ENCODE assay signal across 13 cellular contexts in the genomic region with DNA sequence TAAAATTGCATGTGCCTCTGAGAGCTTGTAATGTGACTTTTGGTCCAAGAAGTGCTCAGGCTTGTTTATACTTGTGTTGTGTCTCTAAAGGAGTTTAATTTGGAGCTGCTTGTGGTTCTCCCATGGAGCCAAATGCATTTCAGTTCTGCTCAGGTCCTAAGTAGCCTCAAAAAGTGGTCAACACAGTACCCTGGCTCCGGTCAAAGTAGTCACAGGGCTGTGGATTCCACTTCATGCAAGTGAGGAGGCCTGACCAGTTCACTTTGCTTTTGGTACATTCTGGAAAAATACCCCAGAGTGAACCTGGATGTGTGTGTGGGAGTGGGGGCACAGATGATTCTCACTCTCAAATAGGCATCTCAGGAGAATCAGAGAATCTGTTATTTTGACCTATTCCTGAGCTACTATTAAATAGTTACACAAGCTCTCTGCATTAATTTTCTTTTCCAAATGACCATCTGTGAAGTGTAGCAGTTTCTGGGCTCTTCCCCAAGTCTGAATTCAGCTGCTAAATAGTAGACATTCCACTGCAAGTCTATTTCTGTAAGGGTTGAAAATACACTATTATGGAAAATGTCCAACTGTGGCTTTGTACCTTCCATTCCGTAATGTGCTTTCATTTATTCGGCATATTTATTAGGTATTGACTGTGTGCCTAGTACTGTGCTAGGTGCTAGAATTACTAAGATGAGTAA. TPM values are rescaled to one million over a fixed set of nuclear protein-coding genes. Genes with fewer than 3 reads are reported as not detected.
DNase-seq lines count a peak whose midpoint lies in the region; ATAC-seq, FAIRE-seq and TF ChIP-seq lines count a peak whose summit lies in the region.
"Had no signal": no experiment of that assay in that cellular context is flagged by ENCODE, and none has a peak within 500 bp of the region (broad histone marks: within the 10 kb centered on the region; RNA-seq: fewer than 3 reads in every experiment).

No MANE protein-coding gene starts in this region.

- ATAC-seq in left lung (peak; percentile 40), GM19351 (IDR thresholded peaks at IDR 0.05; ENCODE audit: unreplicated experiment) (no peak), HG03280 (IDR thresholded peaks at IDR 0.05; ENCODE audit: unreplicated experiment) (no peak)

- intact Hi-C loops in endothelial cell of umbilical vein (cut with micrococcal nuclease) (no loop called here), left lung (cut with DNase I) (no loop called here)
- intact Hi-C loops in activated CD4-positive, alpha-beta memory T cell treated with anti-CD3 and anti-CD28 coated beads for 36 hours (cut with micrococcal nuclease), result no loop called here

- dilution Hi-C loops in endothelial cell of umbilical vein (cut with MboI; ENCODE audit: extremely low pct_ligation_motif_present, low sequenced_read_pairs), result no loop called here

- H3K4me1 Mint-ChIP-seq in activated CD4-positive, alpha-beta memory T cell treated with anti-CD3 and anti-CD28 coated beads for 36 hours (ENCODE audit: low read depth), result no peaks in the 10 kb centered on the region
- H3K4me1 Mint-ChIP-seq: activated naive CD4-positive, alpha-beta T cell treated with anti-CD3 and anti-CD28 coated beads, Interleukin-2, amount 50 U/mL, for 24 hours had no signal

- no peaks in the 10 kb centered on the region for H3K27me3 Mint-ChIP-seq in activated CD4-positive, alpha-beta memory T cell treated with anti-CD3 and anti-CD28 coated beads for 36 hours
- H3K27me3 Mint-ChIP-seq: activated naive CD4-positive, alpha-beta T cell treated with anti-CD3 and anti-CD28 coated beads, Interleukin-2, amount 50 U/mL, for 24 hours; type B pancreatic cell had no signal

- H3K4me3 Mint-ChIP-seq in activated CD4-positive, alpha-beta memory T cell treated with anti-CD3 and anti-CD28 coated beads for 36 hours, result no peak overlapping the region
- H3K4me3 Mint-ChIP-seq: activated naive CD4-positive, alpha-beta T cell treated with anti-CD3 and anti-CD28 coated beads, Interleukin-2, amount 50 U/mL, for 24 hours; type B pancreatic cell had no signal

- no peak for TF ChIP-seq POLR2A in endothelial cell of umbilical vein (IDR thresholded peaks at IDR 0.05; ENCODE audit: low read depth, low read length)

- H3K36me3 Mint-ChIP-seq in activated CD4-positive, alpha-beta memory T cell treated with anti-CD3 and anti-CD28 coated beads for 36 hours, result peaks cover 12% of the 10 kb centered on the region

- no peak overlapping the region for H2AFZ ChIP-seq in endothelial cell of umbilical vein (ENCODE audit: low read depth, low read length)

- H4K20me1 ChIP-seq in endothelial cell of umbilical vein (replicated peaks; ENCODE audit: control insufficient read depth, extremely low read depth, insufficient read depth, low read length), result no peaks in the 10 kb centered on the region

- H3K27me3 ChIP-seq in endothelial cell of umbilical vein (ENCODE audit: control insufficient read depth in 2 of 2, insufficient read depth in 2 of 2, low read length in 2 of 2) (no peaks in the 10 kb centered on the region), left lung (no peaks in the 10 kb centered on the region)

- no peaks in the 10 kb centered on the region for H3K79me2 ChIP-seq in endothelial cell of umbilical vein (ENCODE audit: control insufficient read depth, insufficient read depth, low read length)

- H3K36me3 ChIP-seq in endothelial cell of umbilical vein (ENCODE audit: control insufficient read depth in 2 of 2, extremely low read depth in 1 of 2, insufficient read depth in 2 of 2, low read length in 2 of 2), result peaks cover 6 to 12% of the 10 kb centered on the region in 2 experiments
- H3K36me3 ChIP-seq in left lung, result peaks cover 0 to 88% of the 10 kb centered on the region in 2 donors

- H3K9me3 ChIP-seq in endothelial cell of umbilical vein (replicated peaks; ENCODE audit: control insufficient read depth, insufficient read depth, low read length) (no peaks in the 10 kb centered on the region), left lung (no peaks in the 10 kb centered on the region)

- no TSS peak for BruUV-seq in endothelial cell of umbilical vein (replicated peaks; lab: Mats Ljungman, UMichigan)

- FAIRE-seq in endothelial cell of umbilical vein (lab: Jason Lieb, UNC), result peak; percentile 42
- FAIRE-seq: islet of Langerhans had no signal

- H3K27ac Mint-ChIP-seq in activated CD4-positive, alpha-beta memory T cell treated with anti-CD3 and anti-CD28 coated beads for 36 hours, result no peak overlapping the region
- H3K27ac Mint-ChIP-seq: activated naive CD4-positive, alpha-beta T cell treated with anti-CD3 and anti-CD28 coated beads, Interleukin-2, amount 50 U/mL, for 24 hours; type B pancreatic cell had no signal

- H3K4me3 ChIP-seq in endothelial cell of umbilical vein (replicated peaks in 1 of 3; ENCODE audit: insufficient read depth in 1 of 3, low read depth in 1 of 3, low read length in 3 of 3) (no peak overlapping the region), left lung (no peak overlapping the region)

- no peak overlapping the region for H3K4me2 ChIP-seq in endothelial cell of umbilical vein (ENCODE audit: insufficient read depth, low read length)

- CTCF ChIA-PET in endothelial cell of umbilical vein (lab: Charles Lee), result interaction anchor here (0.8 kb wide), 1 partner anchor 41 kb away, joined by 4 read pairs; no protein-coding TSS in a partner anchor
- CTCF ChIA-PET in activated CD4-positive, alpha-beta memory T cell treated with anti-CD3 and anti-CD28 coated beads for 36 hours (lab: Charles Lee), result no interaction called here

- TF ChIP-seq CTCF in endothelial cell of umbilical vein (IDR thresholded peaks at IDR 0.05; ENCODE audit: extremely low read depth in 1 of 2, insufficient read depth in 1 of 2, low read depth in 1 of 2, low read length in 2 of 2), result no peak
- TF ChIP-seq CTCF in left lung (IDR thresholded peaks at IDR 0.05), result no peak

- no peaks in the 10 kb centered on the region for H3K9me3 Mint-ChIP-seq in activated CD4-positive, alpha-beta memory T cell treated with anti-CD3 and anti-CD28 coated beads for 36 hours
- H3K9me3 Mint-ChIP-seq: activated naive CD4-positive, alpha-beta T cell treated with anti-CD3 and anti-CD28 coated beads, Interleukin-2, amount 50 U/mL, for 24 hours; type B pancreatic cell had no signal

- H3K9ac ChIP-seq in endothelial cell of umbilical vein (replicated peaks; ENCODE audit: extremely low read depth, insufficient read depth, low read length), result no peak overlapping the region

- peak; percentile 48 for DNase-seq in GM04504 (ENCODE audit: low read depth)
- DNase-seq in endothelial cell of umbilical vein (ENCODE audit: low read depth, low spot score), result no peak
- DNase-seq in left lung, result no peak
- DNase-seq in superior temporal gyrus (ENCODE audit: extremely low spot score), result peak; percentile 74
- DNase-seq in activated CD4-positive, alpha-beta memory T cell treated with anti-CD3 and anti-CD28 coated beads for 36 hours, result no peak
- no peak for DNase-seq in glomerular visceral epithelial cell (ENCODE audit: extremely low spot score)
- DNase-seq: H7, OCI-M1 had no signal

- H3K4me1 ChIP-seq in endothelial cell of umbilical vein (ENCODE audit: control insufficient read depth, extremely low read depth, insufficient read depth, low read length) (peaks cover 4% of the 10 kb centered on the region), left lung (peaks cover 0 to 15% of the 10 kb centered on the region in 2 donors)

- POLR2A ChIA-PET in endothelial cell of umbilical vein (lab: Charles Lee), result no interaction called here
- POLR2A ChIA-PET in activated CD4-positive, alpha-beta memory T cell treated with anti-CD3 and anti-CD28 coated beads for 36 hours (lab: Charles Lee), result no interaction called here

- H3K27ac ChIP-seq in endothelial cell of umbilical vein (ENCODE audit: insufficient read depth, low read depth, low read length) (no peak overlapping the region), left lung (peak overlapping the region in 1 of 2 donors; percentile 27)

- H3K9me1 ChIP-seq in endothelial cell of umbilical vein (replicated peaks; ENCODE audit: control insufficient read depth, extremely low read depth, insufficient read depth, low read length), result no peaks in the 10 kb centered on the region

TF ChIP-seq in endothelial cell of umbilical vein, 7 proteins besides CTCF, POLR2A, EP300 and RAD21:
- TF ChIP-seq GATA2 (IDR thresholded peaks at IDR 0.05; ENCODE audit: insufficient read depth, insufficient read length, low read depth, low read length) (no peak), FOS (IDR thresholded peaks at IDR 0.05; ENCODE audit: borderline replicate concordance, insufficient read depth, low read length) (no peak)
TF ChIP-seq in endothelial cell of umbilical vein: peak in this region for 0.

RNA-seq across cellular contexts. Expression of a gene that starts 31.7 kb away (rescaled TPM):
- 31.0 TPM in 2 replicates for total RNA-seq in endothelial cell of umbilical vein
- 9.5 and 10.8 TPM in 2 replicates for polyA plus RNA-seq in endothelial cell of umbilical vein
- 12.1 and 12.7 TPM in 2 replicates for polyA plus RNA-seq in endothelial cell of umbilical vein (2011; cell fraction: cytosol; rRNA removed)
- 22.4 and 24.7 TPM in 2 replicates for polyA plus RNA-seq in endothelial cell of umbilical vein (2011; cell fraction: nucleus; rRNA removed)
- 10.8 and 16.2 TPM in 2 replicates for polyA plus RNA-seq in endothelial cell of umbilical vein (2012)
- 50.2 and 53.3 TPM in 2 replicates for polyA minus RNA-seq in endothelial cell of umbilical vein
- polyA minus RNA-seq in endothelial cell of umbilical vein (2011; cell fraction: cytosol; rRNA and poly(A)+ RNA removed), result 13.4 TPM
- 17.4 and 25.1 TPM in 2 replicates for polyA minus RNA-seq in endothelial cell of umbilical vein (2011; cell fraction: nucleus; rRNA and poly(A)+ RNA removed)
- 10 to 100 TPM; 24.3 to 29.7 TPM for total RNA-seq in left lung
- total RNA-seq in activated CD4-positive, alpha-beta memory T cell treated with anti-CD3 and anti-CD28 coated beads for 36 hours, result 10 to 100 TPM; 28.8 TPM

RNA-seq across cellular contexts. Expression of a gene that starts 43.5 kb away (rescaled TPM):
- total RNA-seq in endothelial cell of umbilical vein (16.2 and 19.8 TPM in 2 replicates), left lung (10 to 100 TPM; 16.9 to 23.6 TPM)
- 9.7 and 11.1 TPM in 2 replicates for polyA plus RNA-seq in endothelial cell of umbilical vein
- 5.4 and 7.9 TPM in 2 replicates for polyA plus RNA-seq in endothelial cell of umbilical vein (2011; cell fraction: cytosol; rRNA removed)
- polyA plus RNA-seq in endothelial cell of umbilical vein (2011; cell fraction: nucleus; rRNA removed), result 30.8 and 34.4 TPM in 2 replicates
- polyA plus RNA-seq in endothelial cell of umbilical vein (2012), result 8.6 and 9.0 TPM in 2 replicates
- polyA minus RNA-seq in endothelial cell of umbilical vein, result 55.9 and 57.6 TPM in 2 replicates
- polyA minus RNA-seq in endothelial cell of umbilical vein (2011; cell fraction: cytosol; rRNA and poly(A)+ RNA removed), result 10.3 TPM
- 29.4 and 47.1 TPM in 2 replicates for polyA minus RNA-seq in endothelial cell of umbilical vein (2011; cell fraction: nucleus; rRNA and poly(A)+ RNA removed)
- total RNA-seq in activated CD4-positive, alpha-beta memory T cell treated with anti-CD3 and anti-CD28 coated beads for 36 hours, result 1 to 10 TPM; 5.1 to 6.0 TPM

Comparison
In these comparisons a context has a peak if more than half of its experiments do, and no peak if none do; other contexts are left out.
1. DNase-seq: peak in GM04504 (single experiment) and superior temporal gyrus (single experiment); none in endothelial cell of umbilical vein (single experiment), left lung (0 of 2), activated CD4-positive, alpha-beta memory T cell treated with anti-CD3 and anti-CD28 coated beads for 36 hours (single experiment) and glomerular visceral epithelial cell (single experiment).